Comparison of ENCODE assay signal across 22 cellular contexts in the genomic region with DNA sequence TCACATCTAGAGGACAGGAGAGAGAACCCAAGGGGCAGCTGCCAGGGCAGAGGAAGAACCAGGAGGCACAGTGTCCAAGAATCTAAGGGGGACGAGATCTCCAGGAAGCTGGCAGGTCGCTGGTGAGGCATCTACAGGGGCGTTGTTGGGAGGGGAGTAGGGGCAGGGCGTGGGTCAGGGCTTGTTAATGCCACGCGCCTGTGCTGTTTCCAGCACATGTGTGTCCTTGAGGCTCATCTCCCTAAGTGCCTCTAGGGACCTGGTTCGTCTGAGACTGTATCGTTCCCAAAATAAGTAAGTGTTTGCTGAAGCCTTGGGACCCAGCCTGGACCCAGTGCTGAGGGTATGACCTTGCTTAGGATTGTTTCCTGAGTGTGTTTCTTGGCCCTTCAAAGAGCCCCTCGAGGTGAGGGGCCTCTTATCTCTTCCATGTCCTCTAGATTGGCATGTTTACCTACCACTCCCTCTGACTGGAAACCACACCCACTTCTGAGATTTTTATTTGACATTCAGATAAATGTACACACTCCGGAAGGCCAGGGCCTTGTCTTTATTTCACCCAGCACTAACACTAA. TPM values are rescaled to one million over a fixed set of nuclear protein-coding genes. Genes with fewer than 3 reads are reported as not detected.
A peak's percentile ranks its signal among the peaks of the same experiment; 100 is the strongest.
DNase-seq lines count a peak whose midpoint lies in the region; ATAC-seq and TF ChIP-seq lines count a peak whose summit lies in the region.
"Had no signal": no experiment of that assay in that cellular context is flagged by ENCODE, and none has a peak within 500 bp of the region (broad histone marks: within the 10 kb centered on the region; RNA-seq: fewer than 3 reads in every experiment).

No MANE protein-coding gene starts in this region.

- H3K4me1 Mint-ChIP-seq in stimulated activated effector memory CD8-positive, alpha-beta T cell treated with anti-CD3 and anti-CD28 coated beads, Interleukin-12 subunit alpha, Interleukin-12 subunit beta, amount 100 ng/mL, for 72 hours: peaks cover 6% of the 10 kb centered on the region
- peaks cover 12% of the 10 kb centered on the region for H3K4me1 Mint-ChIP-seq in activated T-cell treated with anti-CD3 and anti-CD28 coated beads, Interleukin-2, amount 50 U/mL, for 24 hours (ENCODE audit: low read depth)

- H3K27me3 ChIP-seq in left lung (no peaks in the 10 kb centered on the region), suprapubic skin (no peaks in the 10 kb centered on the region)
- H3K27me3 ChIP-seq: SJSA1 had no signal

- POLR2A ChIA-PET in HEK293 (lab: Yijun Ruan, JAX): no interaction called here

- no peaks in the 10 kb centered on the region for H3K9me3 Mint-ChIP-seq in stimulated activated effector memory CD8-positive, alpha-beta T cell treated with anti-CD3 and anti-CD28 coated beads, Interleukin-12 subunit alpha, Interleukin-12 subunit beta, amount 100 ng/mL, for 72 hours
- no peaks in the 10 kb centered on the region for H3K9me3 Mint-ChIP-seq in activated T-cell treated with anti-CD3 and anti-CD28 coated beads, Interleukin-2, amount 50 U/mL, for 24 hours
- H3K9me3 Mint-ChIP-seq: activated B cell treated with CpG ODN at 0.5 μM for 24 hours; activated CD4-positive, alpha-beta memory T cell treated with anti-CD3 and anti-CD28 coated beads for 36 hours had no signal

- 65% methylated on average over 7 of the region's 10 CpGs for WGBS in suprapubic skin

- TF ChIP-seq CTCF in HEK293 (tag by site-specific recombination; IDR thresholded peaks at IDR 0.05) (no peak), left lung (IDR thresholded peaks at IDR 0.05) (no peak), suprapubic skin (IDR thresholded peaks at IDR 0.05) (no peak)

- CTCF ChIA-PET in HEK293 (lab: Yijun Ruan, JAX): interaction anchor here (0.6 kb wide), 1 partner anchor 113 kb away, joined by 3 read pairs; no protein-coding TSS in a partner anchor

- DNase-seq in NCI-H1417 (lab: John Stamatoyannopoulos, UW): peak in 2 of 3 experiments; percentile 29 to 31
- no peak for DNase-seq in NCI-H1417 treated with DMSO at 0.1 percent for 48 hours (lab: John Stamatoyannopoulos, UW)
- peak in 1 of 2 donors; percentile 72 for DNase-seq in left lung
- DNase-seq in stimulated activated effector memory CD8-positive, alpha-beta T cell treated with anti-CD3 and anti-CD28 coated beads, Interleukin-12 subunit alpha, Interleukin-12 subunit beta, amount 100 ng/mL, for 72 hours (ENCODE audit: low spot score in 2 of 2): no peak
- no peak for DNase-seq in activated T-cell treated with anti-CD3 and anti-CD28 coated beads, Interleukin-2, amount 50 U/mL, for 24 hours
- no peak for DNase-seq in suprapubic skin (ENCODE audit: low spot score in 2 of 2)
- DNase-seq: activated B cell treated with CpG ODN at 0.5 μM for 24 hours; activated CD4-positive, alpha-beta memory T cell treated with anti-CD3 and anti-CD28 coated beads for 36 hours; activated naive CD4-positive, alpha-beta T cell; amniotic stem cell; central memory CD4-positive, alpha-beta T cell; erythroblast; MM.1S; NCI-H1694 treated with DMSO at 0.1 percent for 48 hours; NCI-H524 treated with DMSO at 0.1 percent for 48 hours; nucleus accumbens; T-helper 2 cell had no signal

- TF ChIP-seq POLR2A in suprapubic skin (IDR thresholded peaks at IDR 0.05): no peak

- peak overlapping the region; percentile 63 for H3K27ac Mint-ChIP-seq in stimulated activated effector memory CD8-positive, alpha-beta T cell treated with anti-CD3 and anti-CD28 coated beads, Interleukin-12 subunit alpha, Interleukin-12 subunit beta, amount 100 ng/mL, for 72 hours
- H3K27ac Mint-ChIP-seq in activated T-cell treated with anti-CD3 and anti-CD28 coated beads, Interleukin-2, amount 50 U/mL, for 24 hours: no peak overlapping the region
- H3K27ac Mint-ChIP-seq: activated B cell treated with CpG ODN at 0.5 μM for 24 hours; activated CD4-positive, alpha-beta memory T cell treated with anti-CD3 and anti-CD28 coated beads for 36 hours had no signal

- H3K4me3 Mint-ChIP-seq in stimulated activated effector memory CD8-positive, alpha-beta T cell treated with anti-CD3 and anti-CD28 coated beads, Interleukin-12 subunit alpha, Interleukin-12 subunit beta, amount 100 ng/mL, for 72 hours: no peak overlapping the region
- no peak overlapping the region for H3K4me3 Mint-ChIP-seq in activated T-cell treated with anti-CD3 and anti-CD28 coated beads, Interleukin-2, amount 50 U/mL, for 24 hours
- H3K4me3 Mint-ChIP-seq: activated B cell treated with CpG ODN at 0.5 μM for 24 hours; activated CD4-positive, alpha-beta memory T cell treated with anti-CD3 and anti-CD28 coated beads for 36 hours had no signal

- H3K36me3 ChIP-seq in HEK293 (ENCODE audit: control insufficient read depth in 2 of 2, insufficient read depth in 1 of 2, low read length in 2 of 2) (peaks cover 0 to 5% of the 10 kb centered on the region in 2 experiments; a peak in 2 of 3 replicates), left lung (peaks cover 0 to 17% of the 10 kb centered on the region in 2 donors), suprapubic skin (no peaks in the 10 kb centered on the region)
- H3K36me3 ChIP-seq: thoracic aorta had no signal

- H3K27me3 Mint-ChIP-seq in activated T-cell treated with anti-CD3 and anti-CD28 coated beads, Interleukin-2, amount 50 U/mL, for 24 hours: no peaks in the 10 kb centered on the region
- H3K27me3 Mint-ChIP-seq: activated B cell treated with CpG ODN at 0.5 μM for 24 hours; activated CD4-positive, alpha-beta memory T cell treated with anti-CD3 and anti-CD28 coated beads for 36 hours had no signal

- intact Hi-C loops in left lung (cut with DNase I): no loop called here

- no peak overlapping the region for H3K4me3 ChIP-seq in HEK293 (ENCODE audit: low read depth, low read length)
- H3K4me3 ChIP-seq in left lung: no peak overlapping the region
- H3K4me3 ChIP-seq in suprapubic skin: no peak overlapping the region
- H3K4me3 ChIP-seq: SJSA1, thoracic aorta had no signal

- TF ChIP-seq EP300 in suprapubic skin (IDR thresholded peaks at IDR 0.05): no peak

- H3K4me1 ChIP-seq in HEK293 (ENCODE audit: control insufficient read depth, insufficient read depth, low read length) (peaks cover 8% of the 10 kb centered on the region; the same call in 1 of the 2 replicates), left lung (peaks cover 6 to 51% of the 10 kb centered on the region in 2 donors), suprapubic skin (peaks cover 8% of the 10 kb centered on the region)

- H3K9me3 ChIP-seq in HEK293 (ENCODE audit: control insufficient read depth, insufficient read depth, low read depth, low read length): no peaks in the 10 kb centered on the region
- H3K9me3 ChIP-seq in left lung: no peaks in the 10 kb centered on the region
- no peaks in the 10 kb centered on the region for H3K9me3 ChIP-seq in suprapubic skin
- H3K9me3 ChIP-seq: SJSA1, thoracic aorta had no signal

- ATAC-seq in left lung (peak; percentile 92), GM18909 (IDR thresholded peaks at IDR 0.05; ENCODE audit: poor library complexity, unreplicated experiment) (no peak)
- no peak for ATAC-seq in stimulated activated effector memory CD8-positive, alpha-beta T cell treated with anti-CD3 and anti-CD28 coated beads, Interleukin-12 subunit alpha, Interleukin-12 subunit beta, amount 100 ng/mL, for 72 hours
- ATAC-seq: HCT116 had no signal

- peaks cover 65% of the 10 kb centered on the region for H3K36me3 Mint-ChIP-seq in stimulated activated effector memory CD8-positive, alpha-beta T cell treated with anti-CD3 and anti-CD28 coated beads, Interleukin-12 subunit alpha, Interleukin-12 subunit beta, amount 100 ng/mL, for 72 hours
- H3K36me3 Mint-ChIP-seq in activated T-cell treated with anti-CD3 and anti-CD28 coated beads, Interleukin-2, amount 50 U/mL, for 24 hours (ENCODE audit: low read depth): peaks cover 93% of the 10 kb centered on the region

- H3K27ac ChIP-seq in HEK293 (ENCODE audit: extremely low read depth, low read depth, low read length): no peak overlapping the region
- peak overlapping the region; percentile 56 to 64 for H3K27ac ChIP-seq in left lung
- H3K27ac ChIP-seq in suprapubic skin: no peak overlapping the region
- H3K27ac ChIP-seq: SJSA1, thoracic aorta had no signal

TF ChIP-seq in HEK293, 187 proteins besides CTCF, POLR2A, EP300 and RAD21:
- TF ChIP-seq MZF1 (tag by site-specific recombination; IDR thresholded peaks at IDR 0.05; ENCODE audit: borderline replicate concordance) (no peak), ZNF837 (tag by site-specific recombination; IDR thresholded peaks at IDR 0.05) (no peak), SCRT2 (tag by site-specific recombination; IDR thresholded peaks at IDR 0.05) (no peak), ZFP41 (tag by site-specific recombination; IDR thresholded peaks at IDR 0.05; ENCODE audit: borderline replicate concordance) (no peak), ZNF785 (tag by site-specific recombination; IDR thresholded peaks at IDR 0.05) (no peak), KLF1 (tag by site-specific recombination; IDR thresholded peaks at IDR 0.05) (peak; percentile 94), ZBTB7A (tag by site-specific recombination; IDR thresholded peaks at IDR 0.05; ENCODE audit: low read depth) (no peak), ZNF544 (tag by site-specific recombination; IDR thresholded peaks at IDR 0.05) (no peak), ZNF362 (tag by site-specific recombination; IDR thresholded peaks at IDR 0.05) (no peak)

RNA-seq across cellular contexts. Expression of gene HK2, which starts 22.2 kb away (rescaled TPM):
- total RNA-seq in left lung (10 to 100 TPM; 47.4 to 55.6 TPM), suprapubic skin (10 to 100 TPM in 3 of 4 donors, 1 to 10 TPM in 1; 9.3 to 24.4 (median 15.1) TPM)

Comparison
In these comparisons a context has a peak if more than half of its experiments do, and no peak if none do; other contexts are left out.
1. DNase-seq: peak in NCI-H1417 (2 of 3); none in NCI-H1417 treated with DMSO at 0.1 percent for 48 hours (single experiment), stimulated activated effector memory CD8-positive, alpha-beta T cell treated with anti-CD3 and anti-CD28 coated beads, Interleukin-12 subunit alpha, Interleukin-12 subunit beta, amount 100 ng/mL, for 72 hours (0 of 2), activated T-cell treated with anti-CD3 and anti-CD28 coated beads, Interleukin-2, amount 50 U/mL, for 24 hours (single experiment) and suprapubic skin (0 of 2).
2. H3K27ac ChIP-seq: peak in left lung (2 of 2); none in HEK293 (single experiment) and suprapubic skin (single experiment).